23 cellular contexts compared by ENCODE assay signal in genomic region chr5:12217039-12217438, GRCh38.
"Had no signal": no experiment of that assay in that cellular context is flagged by ENCODE, and none has a peak within 500 bp of the region (broad histone marks: within the 10 kb centered on the region; RNA-seq: fewer than 3 reads in every experiment).

No MANE protein-coding gene starts in this region.

- H3K36me3 Mint-ChIP-seq: immature natural killer cell, memory B cell had no signal

- H3K36me3 ChIP-seq: left ventricle myocardium inferior, lower lobe of right lung, neutrophil, right atrium auricular region, sigmoid colon, stomach, thoracic aorta, transverse colon had no signal

- H3K4me1 ChIP-seq: left ventricle myocardium inferior, lower lobe of right lung, right atrium auricular region, sigmoid colon, stomach, transverse colon had no signal

- FAIRE-seq: keratinocyte had no signal

- H3K4me3 ChIP-seq: dorsolateral prefrontal cortex, hepatocyte, left ventricle myocardium inferior, lower lobe of right lung, right atrium auricular region, sigmoid colon, skin epidermis, stomach, thoracic aorta, transverse colon had no signal

- H2AFZ ChIP-seq: hepatocyte had no signal

- H3K9me3 ChIP-seq: right atrium auricular region, thoracic aorta had no signal

- H3K27me3 ChIP-seq: dorsolateral prefrontal cortex, hepatocyte, neutrophil, right atrium auricular region, sigmoid colon, stomach, transverse colon had no signal

- DNase-seq: cortex of kidney; dorsolateral prefrontal cortex; effector CD8-positive, alpha-beta T cell; foreskin melanocyte; head of caudate nucleus; immature natural killer cell; left ventricle myocardium inferior; lower lobe of right lung; midbrain; posterior cingulate gyrus; sigmoid colon; stimulated activated naive CD4-positive, alpha-beta T cell; stomach; substantia nigra; transverse colon had no signal

- H3K4me3 Mint-ChIP-seq: immature natural killer cell; memory B cell; natural killer cell treated with Interleukin-12 subunit alpha and Interleukin-12 subunit beta and Interleukin-15 and Interleukin-18, amount 100 ng/mL, for 72 hours had no signal

- H3K4me1 Mint-ChIP-seq: immature natural killer cell, memory B cell had no signal

- H3K4me2 ChIP-seq: hepatocyte had no signal

- H3K79me2 ChIP-seq: hepatocyte had no signal

- H3K27ac Mint-ChIP-seq: immature natural killer cell; memory B cell; natural killer cell treated with Interleukin-12 subunit alpha and Interleukin-12 subunit beta and Interleukin-15 and Interleukin-18, amount 100 ng/mL, for 72 hours had no signal

- H3K27me3 Mint-ChIP-seq: memory B cell; natural killer cell treated with Interleukin-12 subunit alpha and Interleukin-12 subunit beta and Interleukin-15 and Interleukin-18, amount 100 ng/mL, for 72 hours had no signal

- H3K27ac ChIP-seq: dorsolateral prefrontal cortex, hepatocyte, left ventricle myocardium inferior, lower lobe of right lung, neutrophil, right atrium auricular region, sigmoid colon, skin epidermis, stomach, thoracic aorta, transverse colon had no signal
